22 cellular contexts compared by ENCODE assay signal in genomic region chr14:74350944-74351323, GRCh38. TPM values are rescaled to one million over a fixed set of nuclear protein-coding genes. Genes with fewer than 3 reads are reported as not detected.
"Had no signal": no experiment of that assay in that cellular context is flagged by ENCODE, and none has a peak within 500 bp of the region (broad histone marks: within the 10 kb centered on the region; RNA-seq: fewer than 3 reads in every experiment).

No MANE protein-coding gene starts in this region.

- H3K4me1 ChIP-seq: esophagus muscularis mucosa, gastroesophageal sphincter, right atrium auricular region, thyroid gland had no signal

- H3K4me3 ChIP-seq: esophagus muscularis mucosa, gastroesophageal sphincter, mucosa of descending colon, right atrium auricular region, thyroid gland had no signal

- H3K9me3 ChIP-seq: esophagus muscularis mucosa, gastroesophageal sphincter, mucosa of descending colon, right atrium auricular region, thyroid gland had no signal

- ATAC-seq: activated CD4-positive, alpha-beta T cell treated with anti-CD3 and anti-CD28 coated beads for 36 hours; gastroesophageal sphincter; left ventricle myocardium superior had no signal

- H3K36me3 ChIP-seq: esophagus muscularis mucosa, gastroesophageal sphincter, right atrium auricular region, thyroid gland had no signal

- H3K27ac ChIP-seq: esophagus muscularis mucosa, gastroesophageal sphincter, right atrium auricular region, thyroid gland had no signal

- DNase-seq: activated CD4-positive, alpha-beta memory T cell treated with anti-CD3 and anti-CD28 coated beads for 36 hours; activated CD4-positive, alpha-beta T cell treated with anti-CD3 and anti-CD28 coated beads for 36 hours; activated T-cell treated with anti-CD3 and anti-CD28 coated beads for 4 hours; effector CD8-positive, alpha-beta T cell; kidney glomerular epithelial cell; left ventricle myocardium superior; mucosa of descending colon; naive B cell; stimulated activated CD4-positive, alpha-beta T cell treated with anti-CD3 and anti-CD28 coated beads, Interleukin-2, amount 100 ng/mL, for 24 hours; stimulated activated naive CD4-positive, alpha-beta T cell treated with Interleukin-2 at 50 U/mL for 16 hours; thyroid gland had no signal

- H3K27me3 ChIP-seq: right atrium auricular region, thyroid gland had no signal

RNA-seq across cellular contexts. Expression of gene VRTN, which starts 2.7 kb away (rescaled TPM):
- total RNA-seq: activated CD4-positive, alpha-beta memory T cell treated with anti-CD3 and anti-CD28 coated beads for 36 hours; activated CD4-positive, alpha-beta T cell treated with anti-CD3 and anti-CD28 coated beads for 36 hours; bronchial epithelial cell; cerebellum; endothelial cell of umbilical vein; esophagus muscularis mucosa; gastroesophageal sphincter; left ventricle myocardium superior; neural crest cell; osteoblast; right atrium auricular region; skeletal muscle tissue; subcutaneous adipose tissue; thyroid gland; ureter had no signal
